8 cellular contexts compared by ENCODE assay signal in genomic region chr5:112737472-112738179, GRCh38. TPM values are rescaled to one million over a fixed set of nuclear protein-coding genes. Genes with fewer than 3 reads are reported as not detected.
DNase-seq lines count a peak whose midpoint lies in the region; ATAC-seq and TF ChIP-seq lines count a peak whose summit lies in the region.

Gene APC (plus strand): TSS chr5:112737885. CDS start chr5:112754891, 17,006 bp downstream.

- TF ChIP-seq CTCF in fibroblast of mammary gland (conservative IDR thresholded peaks at IDR 0.05; ENCODE audit: control insufficient read depth, insufficient read depth, low read depth, low read length), result no peak

- no peaks in the 10 kb centered on the region for H3K36me3 ChIP-seq in naive thymus-derived CD4-positive, alpha-beta T cell (ENCODE audit: control insufficient read depth in 2 of 3, insufficient read depth in 3 of 3, low read length in 3 of 3)

- H3K9me3 Mint-ChIP-seq in naive thymus-derived CD4-positive, alpha-beta T cell, result no peaks in the 10 kb centered on the region
- no peaks in the 10 kb centered on the region for H3K9me3 Mint-ChIP-seq in stimulated activated effector memory CD8-positive, alpha-beta T cell treated with anti-CD3 and anti-CD28 coated beads, Interleukin-12 subunit alpha, Interleukin-12 subunit beta, amount 100 ng/mL, for 72 hours

- no peaks in the 10 kb centered on the region for H3K27me3 ChIP-seq in naive thymus-derived CD4-positive, alpha-beta T cell (ENCODE audit: control insufficient read depth in 2 of 2, insufficient read depth in 2 of 2, low read length in 2 of 2)

- H3K36me3 Mint-ChIP-seq in naive thymus-derived CD4-positive, alpha-beta T cell, result peaks cover 0 to 4% (median 0%) of the 10 kb centered on the region in 5 donors
- H3K36me3 Mint-ChIP-seq in stimulated activated effector memory CD8-positive, alpha-beta T cell treated with anti-CD3 and anti-CD28 coated beads, Interleukin-12 subunit alpha, Interleukin-12 subunit beta, amount 100 ng/mL, for 72 hours, result peaks cover 11% of the 10 kb centered on the region

- H3K4me1 Mint-ChIP-seq in naive thymus-derived CD4-positive, alpha-beta T cell, result peaks cover 18 to 63% (median 38%) of the 10 kb centered on the region in 7 donors
- H3K4me1 Mint-ChIP-seq in stimulated activated effector memory CD8-positive, alpha-beta T cell treated with anti-CD3 and anti-CD28 coated beads, Interleukin-12 subunit alpha, Interleukin-12 subunit beta, amount 100 ng/mL, for 72 hours, result peaks cover 22% of the 10 kb centered on the region

- no peak for TF ChIP-seq EP300 in Ishikawa (IDR thresholded peaks at IDR 0.05; ENCODE audit: borderline replicate concordance)

- peaks cover 0 to 9% of the 10 kb centered on the region in 2 donors for H3K4me1 ChIP-seq in naive thymus-derived CD4-positive, alpha-beta T cell (ENCODE audit: control insufficient read depth in 2 of 2, insufficient read depth in 2 of 2, low read length in 2 of 2)

- peak within 1 kb of the TSS; percentile 58 for H3K27ac ChIP-seq in naive thymus-derived CD4-positive, alpha-beta T cell (ENCODE audit: low read depth, low read length)

- peak within 1 kb of the TSS; percentile 87 for H3K4me3 ChIP-seq in fibroblast of mammary gland (ENCODE audit: control insufficient read depth, low read depth, low read length)
- peak within 1 kb of the TSS; percentile 76 for H3K4me3 ChIP-seq in naive thymus-derived CD4-positive, alpha-beta T cell (ENCODE audit: low read length)

- H3K9me3 ChIP-seq in naive thymus-derived CD4-positive, alpha-beta T cell (ENCODE audit: control insufficient read depth in 2 of 3, low read length in 3 of 3), result no peaks in the 10 kb centered on the region

- H3K4me3 Mint-ChIP-seq in naive thymus-derived CD4-positive, alpha-beta T cell, result peak within 1 kb of the TSS; percentile 93 to 98 (median 95)
- peak within 1 kb of the TSS; percentile 97 for H3K4me3 Mint-ChIP-seq in stimulated activated effector memory CD8-positive, alpha-beta T cell treated with anti-CD3 and anti-CD28 coated beads, Interleukin-12 subunit alpha, Interleukin-12 subunit beta, amount 100 ng/mL, for 72 hours

- CTCF ChIA-PET in naive thymus-derived CD4-positive, alpha-beta T cell (lab: Charles Lee), result interaction anchor here (0.7 kb wide), 2 partner anchors 9 to 20 kb away, joined by 3 read pairs; no protein-coding TSS in a partner anchor

- DNase-seq in DMS53 (lab: John Stamatoyannopoulos, UW) (peak; percentile 91), RPMI8226 (peak; percentile 92), fibroblast of mammary gland (ENCODE audit: low read depth) (peak; percentile 87)
- DNase-seq in activated T-helper 1 cell treated with anti-CD3 and anti-CD28 coated beads, Interleukin-2, amount 50 U/mL, for 16 hours (ENCODE audit: low read depth in 1 of 2, low spot score in 1 of 2), result peak; percentile 39 to 70
- peak; percentile 52 to 81 (median 66) for DNase-seq in naive thymus-derived CD4-positive, alpha-beta T cell
- peak; percentile 66 to 91 for DNase-seq in stimulated activated effector memory CD8-positive, alpha-beta T cell treated with anti-CD3 and anti-CD28 coated beads, Interleukin-12 subunit alpha, Interleukin-12 subunit beta, amount 100 ng/mL, for 72 hours (ENCODE audit: low spot score in 2 of 2)

- H3K27me3 Mint-ChIP-seq in naive thymus-derived CD4-positive, alpha-beta T cell, result peaks cover 0 to 5% (median 0%) of the 10 kb centered on the region in 5 donors

- no peak; the same call in 1 of the 2 replicates for TF ChIP-seq RAD21 in Ishikawa (IDR thresholded peaks at IDR 0.05; ENCODE audit: low read depth)

- intact Hi-C loops in naive thymus-derived CD4-positive, alpha-beta T cell (cut with micrococcal nuclease), result loop anchor here (1.0 to 10.0 kb wide), 4 partner anchors 9 to 187 kb away; partner anchors contain the start of gene REEP5 (in 1 of the 2)

- peak within 1 kb of the TSS; percentile 3 to 88 (median 51) for H3K27ac Mint-ChIP-seq in naive thymus-derived CD4-positive, alpha-beta T cell
- peak within 1 kb of the TSS; percentile 91 for H3K27ac Mint-ChIP-seq in stimulated activated effector memory CD8-positive, alpha-beta T cell treated with anti-CD3 and anti-CD28 coated beads, Interleukin-12 subunit alpha, Interleukin-12 subunit beta, amount 100 ng/mL, for 72 hours

- POLR2A ChIA-PET in naive thymus-derived CD4-positive, alpha-beta T cell (lab: Charles Lee), result no interaction called here

- ATAC-seq in GM21576 (IDR thresholded peaks at IDR 0.05; ENCODE audit: unreplicated experiment), result peak; percentile 100
- ATAC-seq in naive thymus-derived CD4-positive, alpha-beta T cell, result peak; percentile 97
- peak; percentile 99 for ATAC-seq in stimulated activated effector memory CD8-positive, alpha-beta T cell treated with anti-CD3 and anti-CD28 coated beads, Interleukin-12 subunit alpha, Interleukin-12 subunit beta, amount 100 ng/mL, for 72 hours

TF ChIP-seq in Ishikawa, 13 proteins besides CTCF, POLR2A, EP300 and RAD21:
- TF ChIP-seq ZBTB7A (IDR thresholded peaks at IDR 0.05; ENCODE audit: low read depth), result 0 out of 2 replicates have a peak, but pooled peaks have one; percentile 77
- TF ChIP-seq USF1 (IDR thresholded peaks at IDR 0.05), result peak; percentile 99
- no peak for TF ChIP-seq CEBPB (IDR thresholded peaks at IDR 0.05)
- TF ChIP-seq EGR1 (IDR thresholded peaks at IDR 0.05), result no peak
- peak; percentile 95 for TF ChIP-seq MAX (IDR thresholded peaks at IDR 0.05)
- peak; percentile 65 for TF ChIP-seq TCF12 (IDR thresholded peaks at IDR 0.05; ENCODE audit: low read depth)
- peak; percentile 73 for TF ChIP-seq NFIC (IDR thresholded peaks at IDR 0.05)
- no peak for TF ChIP-seq REST (IDR thresholded peaks at IDR 0.05; ENCODE audit: low read depth)
- TF ChIP-seq FOXM1 (IDR thresholded peaks at IDR 0.05; ENCODE audit: borderline replicate concordance, low read depth), result no peak
- peak; percentile 59; the same call in 1 of the 2 replicates for TF ChIP-seq TAF1 (IDR thresholded peaks at IDR 0.05; ENCODE audit: low read depth)
- peak; percentile 82 for TF ChIP-seq YY1 (IDR thresholded peaks at IDR 0.05; ENCODE audit: low read depth)
- TF ChIP-seq CREB1 (IDR thresholded peaks at IDR 0.05; ENCODE audit: low read depth), result peak; percentile 31; the same call in 1 of the 2 replicates
- no peak for TF ChIP-seq TEAD4 (IDR thresholded peaks at IDR 0.05)

RNA-seq across cellular contexts. Expression of gene APC, which starts in this region (rescaled TPM):
- total RNA-seq in naive thymus-derived CD4-positive, alpha-beta T cell, result 10 to 100 TPM; 25.1 to 53.2 (median 37.6) TPM
- 10 to 100 TPM; 18.8 to 34.5 TPM for polyA plus RNA-seq in naive thymus-derived CD4-positive, alpha-beta T cell

Comparison
In these comparisons a context has a peak if more than half of its experiments do, and no peak if none do; other contexts are left out.
1. Peak in every context shown above with its lines: DNase-seq, ATAC-seq, H3K4me3 ChIP-seq and H3K27ac ChIP-seq.